ENCODE assay signal across 13 cellular contexts in the genomic region with DNA sequence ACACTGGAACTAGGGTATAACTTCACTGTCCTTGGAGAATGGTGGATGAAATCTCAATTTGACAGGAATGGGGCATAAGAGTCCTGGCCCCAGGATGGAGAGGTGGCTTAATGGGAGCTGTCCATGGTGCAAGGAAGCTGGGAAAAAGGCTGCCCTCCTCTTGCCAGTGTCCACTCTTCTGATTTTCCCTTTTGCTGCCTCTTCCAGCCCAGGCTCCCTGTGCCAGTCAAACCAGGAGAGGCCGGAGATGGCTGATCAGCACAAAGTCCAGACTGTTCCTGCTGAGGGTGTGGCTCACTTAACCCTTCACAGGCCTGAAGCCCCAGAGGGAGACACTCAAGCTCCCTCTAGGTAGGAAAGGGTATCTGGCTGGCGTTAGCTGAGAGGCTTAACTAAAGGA. TPM values are rescaled to one million over a fixed set of nuclear protein-coding genes. Genes with fewer than 3 reads are reported as not detected.
A peak's percentile ranks its signal among the peaks of the same experiment; 100 is the strongest.
DNase-seq lines count a peak whose midpoint lies in the region; ATAC-seq and TF ChIP-seq lines count a peak whose summit lies in the region.
"Had no signal": no experiment of that assay in that cellular context is flagged by ENCODE, and none has a peak within 500 bp of the region (broad histone marks: within the 10 kb centered on the region; RNA-seq: fewer than 3 reads in every experiment).

A gene (minus strand): TSS at position 240 of the 400 bp plus-strand sequence. CDS start 1,806 bp downstream, outside the sequence.

- no peaks in the 10 kb centered on the region; a peak in 1 of 22 replicates for H4K20me1 ChIP-seq in BLaER1 treated with 17β-estradiol and CSF1 and Interleukin-3, amounts not matched to agents 10 nM and 100 nM
- H4K20me1 ChIP-seq: BLaER1 had no signal

- H3K18ac ChIP-seq in mesendoderm (ENCODE audit: low read length) = no peak within 1 kb of the TSS

- no peak within 1 kb of the TSS for H4K5ac ChIP-seq in mesendoderm (ENCODE audit: low read length)

- no peak within 1 kb of the TSS for H2BK120ac ChIP-seq in mesendoderm (ENCODE audit: low read depth, low read length)

- ATAC-seq in HG02623 (IDR thresholded peaks at IDR 0.05; ENCODE audit: unreplicated experiment) (no peak), HG03565 (IDR thresholded peaks at IDR 0.05; ENCODE audit: unreplicated experiment) (no peak)

- peaks cover 0 to 12% (median 7%) of the 10 kb centered on the region in 11 experiments; a peak in 12 of 22 replicates for H3K36me3 ChIP-seq in BLaER1 treated with 17β-estradiol and CSF1 and Interleukin-3, amounts not matched to agents 10 nM and 100 nM
- no peaks in the 10 kb centered on the region for H3K36me3 ChIP-seq in mesendoderm (ENCODE audit: control insufficient read depth, insufficient read depth, low read length)
- H3K36me3 ChIP-seq: WERI-Rb-1 had no signal

- H3K23ac ChIP-seq in mesendoderm (ENCODE audit: low read length) = no peak within 1 kb of the TSS

- peak; percentile 13 to 20 for DNase-seq in cardiac fibroblast (ENCODE audit: low read depth in 2 of 2)
- DNase-seq in mesendoderm = peak; percentile 33
- no peak for DNase-seq in NCI-H510A (lab: John Stamatoyannopoulos, UW)
- no peak for DNase-seq in NCI-H1105 (lab: John Stamatoyannopoulos, UW)
- DNase-seq: anterior cingulate cortex, hypothalamus, WERI-Rb-1 had no signal

- no CpG with 5 or more reads among the region's 2 CpGs for WGBS in mesendoderm (ENCODE audit: extremely low coverage, insufficient coverage, low lambda C conversion rate)

- no peak for TF ChIP-seq RAD21 in Ishikawa (IDR thresholded peaks at IDR 0.05; ENCODE audit: low read depth)

- H3K27ac ChIP-seq in BLaER1 treated with 17β-estradiol and CSF1 and Interleukin-3, amounts not matched to agents 10 nM and 100 nM = peak within 1 kb of the TSS in 3 of 11 experiments; percentile 70 to 81 (median 80); a peak in 5 of 22 replicates
- H3K27ac ChIP-seq in mesendoderm (ENCODE audit: low read depth, low read length) = no peak within 1 kb of the TSS
- H3K27ac ChIP-seq: BLaER1, skin epidermis, WERI-Rb-1 had no signal

- no peaks in the 10 kb centered on the region for H3K79me1 ChIP-seq in mesendoderm (ENCODE audit: low read length)

- no peak within 1 kb of the TSS for H3K4me3 ChIP-seq in BLaER1 treated with 17β-estradiol and CSF1 and Interleukin-3, amounts not matched to agents 10 nM and 100 nM
- H3K4me3 ChIP-seq in cardiac fibroblast (replicated peaks in 1 of 2; ENCODE audit: low read depth in 2 of 2, low read length in 2 of 2) (no peak within 1 kb of the TSS), mesendoderm (ENCODE audit: low read length) (no peak within 1 kb of the TSS)
- H3K4me3 ChIP-seq: BLaER1, skin epidermis had no signal

- peaks cover 0 to 10% (median 7%) of the 10 kb centered on the region in 11 experiments; a peak in 7 of 22 replicates for H3K9me3 ChIP-seq in BLaER1 treated with 17β-estradiol and CSF1 and Interleukin-3, amounts not matched to agents 10 nM and 100 nM (replicated peaks in 1 of 11)
- H3K9me3 ChIP-seq: BLaER1 had no signal

- H4K8ac ChIP-seq in mesendoderm (ENCODE audit: low read depth, low read length) = no peak within 1 kb of the TSS

- no peak within 1 kb of the TSS for H3K9ac ChIP-seq in BLaER1 treated with 17β-estradiol and CSF1 and Interleukin-3, amounts not matched to agents 10 nM and 100 nM
- H3K9ac ChIP-seq in mesendoderm (ENCODE audit: low read length) = no peak within 1 kb of the TSS
- H3K9ac ChIP-seq: BLaER1 had no signal

- H2BK5ac ChIP-seq in mesendoderm (ENCODE audit: low read length) = no peak within 1 kb of the TSS

- no peaks in the 10 kb centered on the region for H3K79me2 ChIP-seq in mesendoderm (ENCODE audit: control insufficient read depth, insufficient read depth, low read length)

- H3K4ac ChIP-seq in mesendoderm (ENCODE audit: low read depth, low read length) = no peak within 1 kb of the TSS

- peak within 1 kb of the TSS in 7 of 11 experiments; percentile 14 to 95 (median 93); a peak in 12 of 22 replicates for H3K4me2 ChIP-seq in BLaER1 treated with 17β-estradiol and CSF1 and Interleukin-3, amounts not matched to agents 10 nM and 100 nM
- no peak within 1 kb of the TSS for H3K4me2 ChIP-seq in mesendoderm (ENCODE audit: low read length)
- H3K4me2 ChIP-seq: BLaER1 had no signal

- no peak for TF ChIP-seq EP300 in Ishikawa (IDR thresholded peaks at IDR 0.05; ENCODE audit: borderline replicate concordance)

- H2AK5ac ChIP-seq in mesendoderm (ENCODE audit: low read length) = no peak within 1 kb of the TSS

- no peak within 1 kb of the TSS for H2BK15ac ChIP-seq in mesendoderm (replicated peaks; ENCODE audit: low read depth)

- no peak within 1 kb of the TSS for H3K56ac ChIP-seq in mesendoderm (ENCODE audit: low read length)

- TF ChIP-seq CTCF in cardiac fibroblast (IDR thresholded peaks at IDR 0.05; ENCODE audit: low read depth, low read length) = no peak

- no peaks in the 10 kb centered on the region for H3K27me3 ChIP-seq in BLaER1 treated with 17β-estradiol and CSF1 and Interleukin-3, amounts not matched to agents 10 nM and 100 nM
- H3K27me3 ChIP-seq in mesendoderm (ENCODE audit: insufficient read depth, low read length, poor library complexity) = peaks cover 2% of the 10 kb centered on the region
- H3K27me3 ChIP-seq: BLaER1 had no signal

- peaks cover 9 to 60% (median 40%) of the 10 kb centered on the region in 10 experiments; a peak in 18 of 20 replicates for H3K4me1 ChIP-seq in BLaER1 treated with 17β-estradiol and CSF1 and Interleukin-3, amounts not matched to agents 10 nM and 100 nM
- H3K4me1 ChIP-seq in mesendoderm (ENCODE audit: control insufficient read depth, low read depth, low read length) = no peaks in the 10 kb centered on the region

TF ChIP-seq in Ishikawa, 13 proteins besides CTCF, POLR2A, EP300 and RAD21:
- TF ChIP-seq, protein P1, sequence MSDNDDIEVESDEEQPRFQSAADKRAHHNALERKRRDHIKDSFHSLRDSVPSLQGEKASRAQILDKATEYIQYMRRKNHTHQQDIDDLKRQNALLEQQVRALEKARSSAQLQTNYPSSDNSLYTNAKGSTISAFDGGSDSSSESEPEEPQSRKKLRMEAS (IDR thresholded peaks at IDR 0.05) = no peak
- TF ChIP-seq, protein P2, sequence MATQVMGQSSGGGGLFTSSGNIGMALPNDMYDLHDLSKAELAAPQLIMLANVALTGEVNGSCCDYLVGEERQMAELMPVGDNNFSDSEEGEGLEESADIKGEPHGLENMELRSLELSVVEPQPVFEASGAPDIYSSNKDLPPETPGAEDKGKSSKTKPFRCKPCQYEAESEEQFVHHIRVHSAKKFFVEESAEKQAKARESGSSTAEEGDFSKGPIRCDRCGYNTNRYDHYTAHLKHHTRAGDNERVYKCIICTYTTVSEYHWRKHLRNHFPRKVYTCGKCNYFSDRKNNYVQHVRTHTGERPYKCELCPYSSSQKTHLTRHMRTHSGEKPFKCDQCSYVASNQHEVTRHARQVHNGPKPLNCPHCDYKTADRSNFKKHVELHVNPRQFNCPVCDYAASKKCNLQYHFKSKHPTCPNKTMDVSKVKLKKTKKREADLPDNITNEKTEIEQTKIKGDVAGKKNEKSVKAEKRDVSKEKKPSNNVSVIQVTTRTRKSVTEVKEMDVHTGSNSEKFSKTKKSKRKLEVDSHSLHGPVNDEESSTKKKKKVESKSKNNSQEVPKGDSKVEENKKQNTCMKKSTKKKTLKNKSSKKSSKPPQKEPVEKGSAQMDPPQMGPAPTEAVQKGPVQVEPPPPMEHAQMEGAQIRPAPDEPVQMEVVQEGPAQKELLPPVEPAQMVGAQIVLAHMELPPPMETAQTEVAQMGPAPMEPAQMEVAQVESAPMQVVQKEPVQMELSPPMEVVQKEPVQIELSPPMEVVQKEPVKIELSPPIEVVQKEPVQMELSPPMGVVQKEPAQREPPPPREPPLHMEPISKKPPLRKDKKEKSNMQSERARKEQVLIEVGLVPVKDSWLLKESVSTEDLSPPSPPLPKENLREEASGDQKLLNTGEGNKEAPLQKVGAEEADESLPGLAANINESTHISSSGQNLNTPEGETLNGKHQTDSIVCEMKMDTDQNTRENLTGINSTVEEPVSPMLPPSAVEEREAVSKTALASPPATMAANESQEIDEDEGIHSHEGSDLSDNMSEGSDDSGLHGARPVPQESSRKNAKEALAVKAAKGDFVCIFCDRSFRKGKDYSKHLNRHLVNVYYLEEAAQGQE (IDR thresholded peaks at IDR 0.05; ENCODE audit: low read depth) = peak; percentile 94

RNA-seq across cellular contexts. Expression of the gene that starts here (rescaled TPM):
- 0.07 TPM for polyA plus RNA-seq in mesendoderm (2013, experiment 1 of 2)
- 0.07 TPM for polyA plus RNA-seq in mesendoderm (2013, experiment 2 of 2)

Comparison
In these comparisons a context has a peak if more than half of its experiments do, and no peak if none do; other contexts are left out.
1. DNase-seq: peak in cardiac fibroblast (2 of 2) and mesendoderm (single experiment); none in NCI-H510A (single experiment) and NCI-H1105 (single experiment).